ENCODE assay signal across 26 cellular contexts in the genomic region with DNA sequence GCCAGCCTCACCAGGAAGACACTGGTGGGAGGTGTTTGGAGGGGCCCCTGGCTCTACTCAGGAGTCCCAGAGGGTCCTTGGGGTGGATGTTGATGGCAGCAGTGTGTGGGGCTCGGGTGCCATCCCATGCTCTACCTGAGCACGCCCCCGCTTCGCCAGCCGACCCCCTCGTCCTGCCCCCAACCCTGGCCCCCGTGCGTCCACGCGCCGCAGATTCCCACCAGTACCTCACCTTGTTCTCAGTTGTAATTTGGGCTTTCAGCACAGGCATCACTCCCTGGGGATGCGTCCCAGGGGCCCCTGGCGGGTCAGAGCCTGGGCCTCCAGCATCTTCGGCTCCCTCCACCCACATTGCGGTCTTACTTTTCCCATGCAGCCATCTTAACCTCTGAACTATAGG.
"Had no signal": no experiment of that assay in that cellular context is flagged by ENCODE, and none has a peak within 500 bp of the region (broad histone marks: within the 10 kb centered on the region; RNA-seq: fewer than 3 reads in every experiment).

No MANE protein-coding gene starts in this region.

- ATAC-seq: activated CD4-positive, alpha-beta T cell treated with anti-CD3 and anti-CD28 coated beads for 36 hours; activated CD8-positive, alpha-beta memory T cell treated with anti-CD3 and anti-CD28 coated beads, Interleukin-2, amount 10 ng/mL, durations not matched to agents 7 days and 5 days; activated CD8-positive, alpha-beta T cell treated with anti-CD3 and anti-CD28 coated beads, Interleukin-2, amount 10 ng/mL, durations not matched to agents 7 days and 5 days; activated naive CD8-positive, alpha-beta T cell treated with anti-CD3 and anti-CD28 coated beads, Interleukin-2, amount 50 U/mL, for 24 hours; esophagus mucosa had no signal

- DNase-seq: activated CD4-positive, alpha-beta memory T cell treated with anti-CD3 and anti-CD28 coated beads for 36 hours; activated CD4-positive, alpha-beta T cell treated with anti-CD3 and anti-CD28 coated beads for 36 hours; activated CD4-positive, alpha-beta T cell treated with anti-CD3 and anti-CD28 coated beads, Interleukin-2, amount 10 ng/mL, durations not matched to agents 24 days and 14 days; activated CD4-positive, CD25-positive, alpha-beta regulatory T cell; activated CD4-positive, CD25-positive, alpha-beta regulatory T cell treated with anti-CD3 and anti-CD28 coated beads, Interleukin-2, amount 50 U/mL, for 72 hours; activated CD8-positive, alpha-beta memory T cell treated with anti-CD3 and anti-CD28 coated beads, Interleukin-2, amount 10 ng/mL, durations not matched to agents 7 days and 5 days; activated CD8-positive, alpha-beta memory T cell treated with anti-CD3 and anti-CD28 coated beads, Interleukin-2, amount 50 U/mL, for 4 hours; activated CD8-positive, alpha-beta T cell treated with anti-CD3 and anti-CD28 coated beads, Interleukin-2, amount 10 ng/mL, durations not matched to agents 7 days and 5 days; activated effector memory CD4-positive, alpha-beta T cell treated with anti-CD3 and anti-CD28 coated beads, Interleukin-2, amount 50 U/mL, for 16 hours; activated naive CD4-positive, alpha-beta T cell treated with anti-CD3 and anti-CD28 coated beads for 36 hours; activated naive CD8-positive, alpha-beta T cell treated with anti-CD3 and anti-CD28 coated beads for 36 hours; activated naive CD8-positive, alpha-beta T cell treated with anti-CD3 and anti-CD28 coated beads, Interleukin-2, amount 50 U/mL, for 24 hours; activated T-cell treated with anti-CD3 and anti-CD28 coated beads, Interleukin-2, amount 50 U/mL, for 1 hour; activated T-cell treated with anti-CD3 and anti-CD28 coated beads, Interleukin-2, amount 50 U/mL, for 48 hours; central memory CD4-positive, alpha-beta T cell; cerebellar nuclear complex; colonic mucosa; effector memory CD4-positive, alpha-beta T cell; endodermal cell; foreskin fibroblast; head of caudate nucleus; T-helper 2 cell had no signal

- H3K4me3 ChIP-seq: ascending aorta, breast epithelium, cardiac muscle cell, colonic mucosa had no signal

- H3K27me3 ChIP-seq: ascending aorta, cardiac muscle cell, colonic mucosa had no signal

- H3K36me3 ChIP-seq: ascending aorta, breast epithelium, cardiac muscle cell, colonic mucosa had no signal

- H3K27ac ChIP-seq: ascending aorta, breast epithelium, cardiac muscle cell, colonic mucosa had no signal

- H3K9me3 ChIP-seq: ascending aorta, colonic mucosa had no signal

- H3K4me1 ChIP-seq: ascending aorta, breast epithelium, colonic mucosa had no signal
